ENCODE assay signal across 1 cellular context in the genomic region with DNA sequence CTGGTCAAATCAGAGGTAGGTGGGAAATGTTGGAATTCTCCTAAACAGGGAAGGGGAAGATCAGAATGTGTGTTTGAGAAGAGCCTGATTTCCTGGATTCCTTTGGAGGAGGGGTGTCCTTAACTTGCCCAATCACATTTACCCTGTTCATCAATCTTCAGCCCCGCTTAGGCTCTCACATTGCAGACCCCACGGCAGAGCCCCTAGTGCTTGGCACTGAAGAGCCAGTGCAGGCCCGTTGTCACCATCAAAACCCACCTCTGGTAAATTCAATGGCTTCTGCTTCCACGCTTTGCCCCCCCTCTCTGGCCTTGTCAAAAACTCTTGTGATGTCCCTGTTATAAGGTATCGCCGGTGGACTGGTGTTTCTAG.
TF ChIP-seq lines count a peak whose summit lies in the region.

No MANE protein-coding gene starts in this region.

TF ChIP-seq in endothelial cell of umbilical vein, 7 proteins besides CTCF, POLR2A, EP300 and RAD21:
- TF ChIP-seq, protein P1, sequence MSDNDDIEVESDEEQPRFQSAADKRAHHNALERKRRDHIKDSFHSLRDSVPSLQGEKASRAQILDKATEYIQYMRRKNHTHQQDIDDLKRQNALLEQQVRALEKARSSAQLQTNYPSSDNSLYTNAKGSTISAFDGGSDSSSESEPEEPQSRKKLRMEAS (IDR thresholded peaks at IDR 0.05; ENCODE audit: insufficient read depth, insufficient read length), result no peak
- no peak for TF ChIP-seq EZH2 (IDR thresholded peaks at IDR 0.05; ENCODE audit: borderline replicate concordance, low read depth, low read length, severe bottlenecking)
- TF ChIP-seq MYC (IDR thresholded peaks at IDR 0.05; ENCODE audit: low read depth, low read length), result no peak
- no peak for TF ChIP-seq FOS (IDR thresholded peaks at IDR 0.05; ENCODE audit: borderline replicate concordance, insufficient read depth, low read length)
- no peak for TF ChIP-seq JUN (IDR thresholded peaks at IDR 0.05; ENCODE audit: borderline replicate concordance, insufficient read depth, insufficient read length, low read depth)
- no peak for TF ChIP-seq POLR2AphosphoS5 (IDR thresholded peaks at IDR 0.05; ENCODE audit: insufficient read depth, low read depth, low read length)
